Comparison of ENCODE assay signal across 19 cellular contexts in the genomic region with DNA sequence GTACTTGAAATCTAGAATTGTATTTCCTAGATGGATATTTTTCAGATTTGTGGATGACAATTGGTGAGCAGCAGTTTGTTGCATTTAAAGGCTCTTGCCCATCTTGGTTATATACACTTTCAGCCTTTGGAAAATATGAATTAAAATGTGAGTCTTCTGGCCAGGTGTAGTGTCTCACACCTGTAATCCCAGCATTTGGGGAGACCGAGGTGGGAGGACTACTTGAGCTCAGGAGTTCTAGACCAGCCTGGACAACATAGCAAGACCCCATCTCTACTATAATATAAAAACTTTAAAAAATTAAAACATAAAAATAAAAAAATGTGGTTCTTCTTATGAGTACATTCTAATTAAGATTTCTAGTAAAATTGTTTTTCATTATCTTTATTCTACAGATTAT.
DNase-seq lines count a peak whose midpoint lies in the region; ATAC-seq, FAIRE-seq and TF ChIP-seq lines count a peak whose summit lies in the region.
"Had no signal": no experiment of that assay in that cellular context is flagged by ENCODE, and none has a peak within 500 bp of the region (broad histone marks: within the 10 kb centered on the region; RNA-seq: fewer than 3 reads in every experiment).

No MANE protein-coding gene starts in this region.

- no peak overlapping the region for H3K4me3 Mint-ChIP-seq in activated CD8-positive, alpha-beta T cell treated with anti-CD3 and anti-CD28 coated beads for 36 hours
- H3K4me3 Mint-ChIP-seq: CD4-positive, alpha-beta memory T cell; H9; HFFc6 had no signal

- intact Hi-C loops in activated CD8-positive, alpha-beta T cell treated with anti-CD3 and anti-CD28 coated beads for 36 hours (cut with micrococcal nuclease): no loop called here

- no peak overlapping the region for H3K27ac ChIP-seq in HEK293 (ENCODE audit: extremely low read depth, low read depth, low read length)
- H3K27ac ChIP-seq: GM23248 had no signal

- no peak overlapping the region for H3K27ac Mint-ChIP-seq in activated CD8-positive, alpha-beta T cell treated with anti-CD3 and anti-CD28 coated beads for 36 hours
- H3K27ac Mint-ChIP-seq: CD4-positive, alpha-beta memory T cell; H9; HFFc6 had no signal

- H3K9me3 ChIP-seq in HEK293 (ENCODE audit: control insufficient read depth, insufficient read depth, low read depth, low read length): no peaks in the 10 kb centered on the region
- H3K9me3 ChIP-seq: Caco-2 had no signal

- H3K36me3 Mint-ChIP-seq in activated CD8-positive, alpha-beta T cell treated with anti-CD3 and anti-CD28 coated beads for 36 hours (ENCODE audit: low read depth): peaks cover 36% of the 10 kb centered on the region

- DNase-seq in frontal cortex (ENCODE audit: low spot score in 2 of 2) (no peak), NCI-H226 (no peak)
- DNase-seq in activated CD8-positive, alpha-beta T cell treated with anti-CD3 and anti-CD28 coated beads for 36 hours: no peak
- DNase-seq: C1 segment of cervical spinal cord; Caco-2; CD4-positive, alpha-beta memory T cell; DMS153; DND-41; GDM1; GM23248; H9; HFFc6 had no signal

- H3K27me3 Mint-ChIP-seq in activated CD8-positive, alpha-beta T cell treated with anti-CD3 and anti-CD28 coated beads for 36 hours: no peaks in the 10 kb centered on the region
- H3K27me3 Mint-ChIP-seq: CD4-positive, alpha-beta memory T cell had no signal

- POLR2A ChIA-PET in HEK293 (lab: Yijun Ruan, JAX): interaction anchor here (0.6 kb wide), 1 partner anchor 230 kb away, joined by 9 read pairs; no protein-coding TSS in a partner anchor
- POLR2A ChIA-PET in activated CD8-positive, alpha-beta T cell treated with anti-CD3 and anti-CD28 coated beads for 36 hours (lab: Charles Lee): interaction anchor here (1.0 kb wide), 1 partner anchor 16 kb away, joined by 3 read pairs; no protein-coding TSS in a partner anchor

- FAIRE-seq in G401.6 (lab: Jason Lieb, UNC): peak; percentile 13
- FAIRE-seq in frontal cortex (lab: Jason Lieb, UNC): peak; percentile 85
- FAIRE-seq: GM12878, GM19239, H1 had no signal

- CTCF ChIA-PET in HEK293 (lab: Yijun Ruan, JAX): interaction anchor here (0.7 kb wide), 1 partner anchor 435 kb away, joined by 3 read pairs; no protein-coding TSS in a partner anchor
- CTCF ChIA-PET in activated CD8-positive, alpha-beta T cell treated with anti-CD3 and anti-CD28 coated beads for 36 hours (lab: Charles Lee): interaction anchor here (1.3 to 1.5 kb wide), 2 partner anchors 27 to 282 kb away, joined by 3 to 4 read pairs; no protein-coding TSS in a partner anchor

- H3K9me3 Mint-ChIP-seq in activated CD8-positive, alpha-beta T cell treated with anti-CD3 and anti-CD28 coated beads for 36 hours: no peaks in the 10 kb centered on the region
- H3K9me3 Mint-ChIP-seq: CD4-positive, alpha-beta memory T cell; H9; HFFc6 had no signal

- peaks cover 7% of the 10 kb centered on the region for H3K4me1 Mint-ChIP-seq in activated CD8-positive, alpha-beta T cell treated with anti-CD3 and anti-CD28 coated beads for 36 hours (ENCODE audit: low read depth)
- H3K4me1 Mint-ChIP-seq: H9 had no signal

- H3K36me3 ChIP-seq in HEK293 (ENCODE audit: control insufficient read depth in 2 of 2, insufficient read depth in 1 of 2, low read length in 2 of 2): peaks cover 15 to 38% of the 10 kb centered on the region in 2 experiments

- H3K4me1 ChIP-seq in HEK293 (ENCODE audit: control insufficient read depth, insufficient read depth, low read length): no peaks in the 10 kb centered on the region
- H3K4me1 ChIP-seq: Caco-2 had no signal

- TF ChIP-seq CTCF in HEK293 (tag by site-specific recombination; IDR thresholded peaks at IDR 0.05): no peak
- no peak for TF ChIP-seq CTCF in activated CD8-positive, alpha-beta T cell treated with anti-CD3 and anti-CD28 coated beads for 36 hours (IDR thresholded peaks at IDR 0.05)

- no peak for ATAC-seq in activated CD8-positive, alpha-beta T cell treated with anti-CD3 and anti-CD28 coated beads for 36 hours
- no peak for ATAC-seq in HG02678 (IDR thresholded peaks at IDR 0.05; ENCODE audit: unreplicated experiment)
- ATAC-seq: GM12878, HCT116 had no signal

- H3K4me3 ChIP-seq in HEK293 (ENCODE audit: low read depth, low read length): no peak overlapping the region
- H3K4me3 ChIP-seq: GM12878, GM23248 had no signal

TF ChIP-seq in HEK293, 187 proteins besides CTCF, POLR2A, EP300 and RAD21:
- TF ChIP-seq ZNF202 (tag by site-specific recombination; IDR thresholded peaks at IDR 0.05; ENCODE audit: borderline replicate concordance) (no peak), ZNF121 (tag by site-specific recombination; IDR thresholded peaks at IDR 0.05) (peak; percentile 59; the same call in 1 of the 2 replicates)
